In the genomic region with DNA sequence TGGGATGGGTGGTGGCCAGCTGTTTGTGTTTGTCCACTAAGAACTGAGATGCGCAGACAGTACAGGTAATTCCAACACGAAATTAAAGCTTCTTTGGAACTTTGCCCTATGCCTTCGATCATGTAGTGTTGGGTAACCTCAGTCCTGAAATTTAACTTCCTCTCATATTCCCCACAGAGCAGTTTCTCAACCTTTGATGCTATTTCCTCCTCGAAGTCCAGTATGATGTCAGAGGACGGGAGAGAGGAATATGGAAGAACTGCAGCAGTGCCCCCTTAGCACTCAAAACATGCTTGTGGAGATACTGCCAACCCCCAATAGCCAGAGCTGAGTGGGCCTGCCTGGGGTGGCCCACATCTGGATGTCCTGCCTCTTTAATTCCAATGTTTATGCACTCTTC, we compare ENCODE assay signal across 29 cellular contexts. TPM values are rescaled to one million over a fixed set of nuclear protein-coding genes. Genes with fewer than 3 reads are reported as not detected.
DNase-seq lines count a peak whose midpoint lies in the region; ATAC-seq and TF ChIP-seq lines count a peak whose summit lies in the region.
"Had no signal": no experiment of that assay in that cellular context is flagged by ENCODE, and none has a peak within 500 bp of the region (broad histone marks: within the 10 kb centered on the region; RNA-seq: fewer than 3 reads in every experiment).

No MANE protein-coding gene starts in this region.

- no peaks in the 10 kb centered on the region for H3K36me3 Mint-ChIP-seq in MCF 10A (ENCODE audit: insufficient read depth, unreplicated experiment)
- no peaks in the 10 kb centered on the region for H3K36me3 Mint-ChIP-seq in chondrocyte (ENCODE audit: low read depth)

- 61% methylated on average over 5 of the region's 5 CpGs for WGBS in esophagus muscularis mucosa

- H3K27me3 Mint-ChIP-seq in MCF 10A (ENCODE audit: insufficient read depth, unreplicated experiment) (no peaks in the 10 kb centered on the region), chondrocyte (ENCODE audit: low read depth) (peaks cover 25% of the 10 kb centered on the region)

- H3K36me3 ChIP-seq in breast epithelium (no peaks in the 10 kb centered on the region), RWPE2 (ENCODE audit: low read depth) (peaks cover 23% of the 10 kb centered on the region), esophagus muscularis mucosa (no peaks in the 10 kb centered on the region)
- H3K36me3 ChIP-seq: heart left ventricle, MG63, neutrophil had no signal

- H3K4me1 Mint-ChIP-seq in MCF 10A (ENCODE audit: insufficient read depth, unreplicated experiment) (peaks cover 23% of the 10 kb centered on the region), chondrocyte (ENCODE audit: low read depth) (peaks cover 4% of the 10 kb centered on the region)

- no peak overlapping the region for H3K27ac Mint-ChIP-seq in MCF 10A (ENCODE audit: low read depth, unreplicated experiment)
- no peak overlapping the region for H3K27ac Mint-ChIP-seq in chondrocyte (ENCODE audit: unreplicated experiment)
- H3K27ac Mint-ChIP-seq: activated T-helper 2 cell treated with anti-CD3 and anti-CD28 coated beads, Interferon-gamma antibody, Interleukin-2, Interleukin-4, amounts not matched to agents 10 μg/mL and 5 μg/mL and 100 μg/mL, durations not matched to agents 14 hours and 24 hours and 36 hours; GM23338 had no signal

- H3K4me1 ChIP-seq in breast epithelium (no peaks in the 10 kb centered on the region), RWPE2 (ENCODE audit: insufficient read depth, poor library complexity, severe bottlenecking) (peaks cover 47% of the 10 kb centered on the region), esophagus muscularis mucosa (peaks cover 8 to 14% (median 11%) of the 10 kb centered on the region in 4 donors)
- H3K4me1 ChIP-seq: A549 had no signal

- no peak for TF ChIP-seq EP300 in esophagus muscularis mucosa (IDR thresholded peaks at IDR 0.05)

- no peak overlapping the region for H3K27ac ChIP-seq in breast epithelium
- H3K27ac ChIP-seq in RWPE2 (ENCODE audit: poor library complexity, severe bottlenecking) = peak overlapping the region; percentile 75
- H3K27ac ChIP-seq in esophagus muscularis mucosa (replicated peaks in 1 of 4) = no peak overlapping the region
- H3K27ac ChIP-seq: A549, body of pancreas, foreskin keratinocyte, heart left ventricle, neutrophil had no signal

- H3K9me3 ChIP-seq in breast epithelium (no peaks in the 10 kb centered on the region), RWPE2 (ENCODE audit: severe bottlenecking) (no peaks in the 10 kb centered on the region), esophagus muscularis mucosa (no peaks in the 10 kb centered on the region)
- H3K9me3 ChIP-seq: A549, body of pancreas, heart left ventricle, MG63, neutrophil, SK-N-SH had no signal

- ATAC-seq in RWPE2 (ENCODE audit: low read depth) = no peak
- ATAC-seq: A549, body of pancreas, GM23338, heart left ventricle, K562, right cardiac atrium had no signal

- intact Hi-C loops in MCF 10A (cut with micrococcal nuclease) (loop anchor here (5.0 kb wide), 1 partner anchor 37 kb away; no protein-coding TSS in a partner anchor), breast epithelium (cut with DNase I; ENCODE audit: low total_unique reads) (no loop called here), esophagus muscularis mucosa (cut with DNase I) (no loop called here), posterior vena cava (cut with DNase I) (no loop called here)

- TF ChIP-seq POLR2A in breast epithelium (IDR thresholded peaks at IDR 0.05) (no peak), esophagus muscularis mucosa (IDR thresholded peaks at IDR 0.05; ENCODE audit: low read depth) (no peak)

- TF ChIP-seq CTCF in MCF 10A (IDR thresholded peaks at IDR 0.05; ENCODE audit: unreplicated experiment) (no peak), breast epithelium (IDR thresholded peaks at IDR 0.05) (no peak), RWPE2 (IDR thresholded peaks at IDR 0.05; ENCODE audit: poor library complexity, severe bottlenecking) (no peak), esophagus muscularis mucosa (IDR thresholded peaks at IDR 0.05) (no peak), chondrocyte (IDR thresholded peaks at IDR 0.05) (no peak)

- CTCF ChIA-PET in MCF 10A (lab: Yijun Ruan, JAX) = interaction anchor here (0.5 to 0.8 kb wide), 5 partner anchors 9 to 65 kb away, joined by 3 to 4 read pairs (median 3); no protein-coding TSS in a partner anchor

- POLR2A ChIA-PET in MCF 10A (lab: Yijun Ruan, JAX) = interaction anchor here (1.0 to 1.2 kb wide), 3 partner anchors 18 to 55 kb away, joined by 3 to 6 read pairs (median 4); no protein-coding TSS in a partner anchor

- H3K27me3 ChIP-seq in breast epithelium = peaks cover 0 to 19% of the 10 kb centered on the region in 2 donors
- no peaks in the 10 kb centered on the region for H3K27me3 ChIP-seq in RWPE2 (ENCODE audit: insufficient read depth, poor library complexity, severe bottlenecking)
- H3K27me3 ChIP-seq in esophagus muscularis mucosa = peaks cover 0 to 32% (median 6%) of the 10 kb centered on the region in 4 donors
- H3K27me3 ChIP-seq: body of pancreas, foreskin keratinocyte had no signal

- H3K4me3 ChIP-seq in breast epithelium (no peak overlapping the region), RWPE2 (ENCODE audit: severe bottlenecking) (no peak overlapping the region), esophagus muscularis mucosa (no peak overlapping the region)
- H3K4me3 ChIP-seq: A549, body of pancreas, GM23338, heart left ventricle, K562, MG63 had no signal

- H3K4me3 Mint-ChIP-seq in MCF 10A (ENCODE audit: unreplicated experiment) (no peak overlapping the region), chondrocyte (ENCODE audit: unreplicated experiment) (no peak overlapping the region)
- H3K4me3 Mint-ChIP-seq: GM23338 had no signal

- peak; percentile 23 for DNase-seq in MCF 10A (ENCODE audit: unreplicated experiment)
- no peak for DNase-seq in breast epithelium (ENCODE audit: low spot score in 2 of 2)
- no peak for DNase-seq in RWPE2 (ENCODE audit: low spot score)
- DNase-seq in esophagus muscularis mucosa (ENCODE audit: extremely low spot score) = peak; percentile 53
- no peak for DNase-seq in activated T-cell treated with anti-CD3 and anti-CD28 coated beads for 4 hours
- DNase-seq in posterior vena cava (ENCODE audit: low spot score) = no peak
- DNase-seq in chondrocyte (ENCODE audit: low spot score) = no peak
- DNase-seq in effector CD8-positive, alpha-beta T cell (lab: John Stamatoyannopoulos, UW) = no peak
- DNase-seq: activated naive CD4-positive, alpha-beta T cell treated with anti-CD3 and anti-CD28 coated beads, Interleukin-2, amount 50 U/mL, for 16 hours; body of pancreas; CD8-positive, alpha-beta memory T cell; DMS 273 treated with DMSO at 0.1 percent for 48 hours; heart left ventricle; islet precursor cell; MG63; naive thymus-derived CD4-positive, alpha-beta T cell; NCI-H146; NCI-H2107; posterior cingulate gyrus; right cardiac atrium; SK-N-SH; stimulated activated naive CD8-positive, alpha-beta T cell treated with anti-CD3 and anti-CD28 coated beads, Interleukin-15, Interleukin-2, amounts not matched to agents 100 U/mL and 50 U/mL, for 24 hours had no signal

- BruUV-seq in MCF 10A (replicated peaks; lab: Mats Ljungman, UMichigan) = no TSS peak

- H3K9me3 Mint-ChIP-seq in MCF 10A (ENCODE audit: unreplicated experiment) (no peaks in the 10 kb centered on the region), chondrocyte (ENCODE audit: low read depth) (no peaks in the 10 kb centered on the region)
- H3K9me3 Mint-ChIP-seq: activated T-helper 2 cell treated with anti-CD3 and anti-CD28 coated beads, Interferon-gamma antibody, Interleukin-2, Interleukin-4, amounts not matched to agents 10 μg/mL and 5 μg/mL and 100 μg/mL, durations not matched to agents 14 hours and 24 hours and 36 hours; CD8-positive, alpha-beta memory T cell; GM23338; naive thymus-derived CD4-positive, alpha-beta T cell had no signal

RNA-seq across cellular contexts. Expression of a gene that starts 3.6 kb away (rescaled TPM):
- total RNA-seq in MCF 10A (2022) = 1.0 and 1.1 TPM in 2 replicates
- total RNA-seq in breast epithelium = 1 to 10 TPM in 2 of 3 donors, not detected in 1; 1.6 to 3.7 TPM
- total RNA-seq in esophagus muscularis mucosa = under 1 TPM in 2 of 4 donors, not detected in 2; 0.19 to 0.33 TPM
- not detected for total RNA-seq in posterior vena cava
- not detected in 3 replicates for total RNA-seq in chondrocyte
- total RNA-seq: activated T-helper 2 cell treated with anti-CD3 and anti-CD28 coated beads, Interferon-gamma antibody, Interleukin-2, Interleukin-4, amounts not matched to agents 10 μg/mL and 5 μg/mL and 100 μg/mL, durations not matched to agents 14 hours and 24 hours and 36 hours; endothelial cell of umbilical vein had no signal

Comparison
In these comparisons a context has a peak if more than half of its experiments do, and no peak if none do; other contexts are left out.
1. DNase-seq: peak in MCF 10A (single experiment) and esophagus muscularis mucosa (single experiment); none in breast epithelium (0 of 2), RWPE2 (single experiment), activated T-cell treated with anti-CD3 and anti-CD28 coated beads for 4 hours (single experiment), posterior vena cava (single experiment), chondrocyte (single experiment) and effector CD8-positive, alpha-beta T cell (single experiment).